Comparison of ENCODE assay signal across 12 cellular contexts in genomic region chr10:6013413-6014192, GRCh38. TPM values are rescaled to one million over a fixed set of nuclear protein-coding genes. Genes with fewer than 3 reads are reported as not detected.
DNase-seq lines count a peak whose midpoint lies in the region; ATAC-seq and TF ChIP-seq lines count a peak whose summit lies in the region.
"Had no signal": no experiment of that assay in that cellular context is flagged by ENCODE, and none has a peak within 500 bp of the region (broad histone marks: within the 10 kb centered on the region; RNA-seq: fewer than 3 reads in every experiment).

No MANE protein-coding gene starts in this region.

- no peak overlapping the region for H3K4me3 Mint-ChIP-seq in activated CD4-positive, alpha-beta memory T cell treated with anti-CD3 and anti-CD28 coated beads for 36 hours

- no peak overlapping the region for H3K27ac ChIP-seq in GM23248
- peak overlapping the region; percentile 14 for H3K27ac ChIP-seq in lower lobe of right lung
- H3K27ac ChIP-seq: adrenal gland, transverse colon had no signal

- H4K20me1 ChIP-seq in GM23248 (ENCODE audit: insufficient read depth), result no peaks in the 10 kb centered on the region

- no peaks in the 10 kb centered on the region for H3K9me3 Mint-ChIP-seq in activated CD4-positive, alpha-beta memory T cell treated with anti-CD3 and anti-CD28 coated beads for 36 hours

- H3K4me2 ChIP-seq in GM23248 (ENCODE audit: unreplicated experiment), result peak overlapping the region; percentile 20

- H3K9me3 ChIP-seq in GM23248 (ENCODE audit: low read depth) (no peaks in the 10 kb centered on the region), lower lobe of right lung (no peaks in the 10 kb centered on the region)
- H3K9me3 ChIP-seq: adrenal gland, transverse colon had no signal

- in situ Hi-C loops in GM23248 (cut with MboI), result no loop called here

- H3K27me3 Mint-ChIP-seq in activated CD4-positive, alpha-beta memory T cell treated with anti-CD3 and anti-CD28 coated beads for 36 hours, result no peaks in the 10 kb centered on the region

- H3K4me1 ChIP-seq in GM23248 (ENCODE audit: insufficient read depth), result peaks cover 14% of the 10 kb centered on the region
- H3K4me1 ChIP-seq in lower lobe of right lung, result peaks cover 24% of the 10 kb centered on the region
- H3K4me1 ChIP-seq: adrenal gland had no signal

- intact Hi-C loops in activated CD4-positive, alpha-beta memory T cell treated with anti-CD3 and anti-CD28 coated beads for 36 hours (cut with micrococcal nuclease), result loop anchor here (1.0 to 2.0 kb wide), 4 partner anchors 10 to 75 kb away; partner anchors contain the start of gene IL15RA
- intact Hi-C loops in lower lobe of right lung (cut with DNase I), result no loop called here

- H3K4me3 ChIP-seq in GM23248 (peak overlapping the region; percentile 27; the same call in 1 of the 2 replicates), lower lobe of right lung (no peak overlapping the region)
- H3K4me3 ChIP-seq: adrenal gland, transverse colon had no signal

- H3K9me2 ChIP-seq in GM23248 (ENCODE audit: insufficient read depth), result no peaks in the 10 kb centered on the region

- H3K36me3 ChIP-seq in GM23248 (ENCODE audit: low read depth), result no peaks in the 10 kb centered on the region
- no peaks in the 10 kb centered on the region for H3K36me3 ChIP-seq in lower lobe of right lung
- H3K36me3 ChIP-seq: adrenal gland, transverse colon had no signal

- no peak for ATAC-seq in lower lobe of right lung
- no peak for ATAC-seq in HG02884 (IDR thresholded peaks at IDR 0.05; ENCODE audit: unreplicated experiment)
- ATAC-seq in GM21619 (IDR thresholded peaks at IDR 0.05; ENCODE audit: unreplicated experiment), result no peak

- peaks cover 66% of the 10 kb centered on the region for H3K36me3 Mint-ChIP-seq in activated CD4-positive, alpha-beta memory T cell treated with anti-CD3 and anti-CD28 coated beads for 36 hours

- H3K27me3 ChIP-seq in GM23248 (replicated peaks; ENCODE audit: insufficient read depth) (no peaks in the 10 kb centered on the region), lower lobe of right lung (ENCODE audit: low read depth) (no peaks in the 10 kb centered on the region)
- H3K27me3 ChIP-seq: adrenal gland, transverse colon had no signal

- peak overlapping the region; percentile 90 for H3K27ac Mint-ChIP-seq in activated CD4-positive, alpha-beta memory T cell treated with anti-CD3 and anti-CD28 coated beads for 36 hours

- peak overlapping the region; percentile 53; the same call in 1 of the 2 replicates for H2AFZ ChIP-seq in GM23248

- 67 to 73% methylated on average over 17 of the region's 17 CpGs for WGBS in GM23248 (ENCODE audit: low coverage in 1 of 2, low lambda C conversion rate in 2 of 2, missing lambda C conversion rate in 2 of 2), 2 experiments

- CTCF ChIA-PET in activated CD4-positive, alpha-beta memory T cell treated with anti-CD3 and anti-CD28 coated beads for 36 hours (lab: Charles Lee), result interaction anchor here (1.0 to 2.0 kb wide), 13 partner anchors 9 to 215 kb away, joined by 3 to 11 read pairs (median 5); no protein-coding TSS in a partner anchor
- CTCF ChIA-PET in HEK293T (lab: Yijun Ruan, JAX), result interaction anchor here (0.7 to 1.6 kb wide), 7 partner anchors 33 to 388 kb away, joined by 3 to 9 read pairs (median 3); no protein-coding TSS in a partner anchor

- 0 out of 2 replicates have a peak overlapping the region, but pooled peaks have one; percentile 15 for H3K9ac ChIP-seq in GM23248

- no peaks in the 10 kb centered on the region for H3K79me2 ChIP-seq in GM23248 (ENCODE audit: insufficient read depth)

- H3F3A ChIP-seq in GM23248 (ENCODE audit: insufficient read depth), result peaks cover 13% of the 10 kb centered on the region

- POLR2A ChIA-PET in activated CD4-positive, alpha-beta memory T cell treated with anti-CD3 and anti-CD28 coated beads for 36 hours (lab: Charles Lee), result interaction anchor here (0.9 to 1.2 kb wide), 3 partner anchors 35 to 40 kb away, joined by 3 read pairs; no protein-coding TSS in a partner anchor
- POLR2A ChIA-PET in HEK293T (lab: Yijun Ruan, JAX), result interaction anchor here (1.1 kb wide), 1 partner anchor 124 kb away, joined by 3 read pairs; the partner anchor contains the start of genes ANKRD16 and FBH1

- DNase-seq in NCI-H146 (lab: John Stamatoyannopoulos, UW) (peak; percentile 49), NCI-H146 treated with DMSO at 0.1 percent for 48 hours (lab: John Stamatoyannopoulos, UW; ENCODE audit: unreplicated experiment) (no peak), GM23248 (no peak), lower lobe of right lung (no peak), HEK293T (ENCODE audit: extremely low spot score) (no peak)
- no peak for DNase-seq in activated CD4-positive, alpha-beta memory T cell treated with anti-CD3 and anti-CD28 coated beads for 36 hours
- DNase-seq: GOT3 had no signal

- H3K4me1 Mint-ChIP-seq in activated CD4-positive, alpha-beta memory T cell treated with anti-CD3 and anti-CD28 coated beads for 36 hours (ENCODE audit: low read depth), result peaks cover 67% of the 10 kb centered on the region

- TF ChIP-seq CTCF in lower lobe of right lung (IDR thresholded peaks at IDR 0.05), result no peak

TF ChIP-seq in HEK293T, 16 proteins besides CTCF, POLR2A, EP300 and RAD21:
- no peak for TF ChIP-seq FOXA1 (IDR thresholded peaks at IDR 0.05)
- TF ChIP-seq NFRKB (IDR thresholded peaks at IDR 0.05), result no peak
- TF ChIP-seq BHLHE40 (IDR thresholded peaks at IDR 0.05; ENCODE audit: borderline replicate concordance), result no peak
- TF ChIP-seq L3MBTL2 (conservative IDR thresholded peaks at IDR 0.05), result no peak
- TF ChIP-seq SUZ12 (IDR thresholded peaks at IDR 0.05), result no peak
- TF ChIP-seq HDGF (IDR thresholded peaks at IDR 0.05; ENCODE audit: borderline replicate concordance), result no peak
- TF ChIP-seq LEF1 (IDR thresholded peaks at IDR 0.05; ENCODE audit: borderline replicate concordance), result no peak
- no peak for TF ChIP-seq ARNT (IDR thresholded peaks at IDR 0.05)
- no peak for TF ChIP-seq PKNOX1 (IDR thresholded peaks at IDR 0.05)
- TF ChIP-seq ELF4 (IDR thresholded peaks at IDR 0.05), result no peak
- no peak for TF ChIP-seq SP1 (IDR thresholded peaks at IDR 0.05)
- TF ChIP-seq TARDBP (IDR thresholded peaks at IDR 0.05), result no peak

RNA-seq across cellular contexts. Expression of gene IL15RA, which starts 36.3 kb away (rescaled TPM):
- 0.89 and 7.0 TPM in 2 replicates for total RNA-seq in GM23248 (2014; rRNA removed; shearing (Covaris generic))
- polyA plus RNA-seq in GM23248 (2016; fragmentation: Nextera tagmentation; extraction: Ambion mirVana), result 4.0 and 4.9 TPM in 2 replicates
- total RNA-seq in activated CD4-positive, alpha-beta memory T cell treated with anti-CD3 and anti-CD28 coated beads for 36 hours, result 10 to 100 TPM; 20.1 to 20.2 TPM
- total RNA-seq in lower lobe of right lung, result 28.5 TPM

RNA-seq across cellular contexts. Expression of gene IL2RA, which starts 48.6 kb away (rescaled TPM):
- total RNA-seq in GM23248 (2014; rRNA removed; shearing (Covaris generic)), result not detected in 2 replicates
- polyA plus RNA-seq in GM23248 (2016; fragmentation: Nextera tagmentation; extraction: Ambion mirVana), result not detected in 2 replicates
- total RNA-seq in activated CD4-positive, alpha-beta memory T cell treated with anti-CD3 and anti-CD28 coated beads for 36 hours, result 100 to 1,000 TPM; 961 to 988 TPM
- total RNA-seq in lower lobe of right lung, result 2.9 TPM
- total RNA-seq: A172 had no signal

Comparison
In these comparisons a context has a peak if more than half of its experiments do, and no peak if none do; other contexts are left out.
1. RNA of gene IL2RA, which starts 48.6 kb away (total RNA-seq): 961 to 988 TPM in activated CD4-positive, alpha-beta memory T cell treated with anti-CD3 and anti-CD28 coated beads for 36 hours; 2.9 TPM in lower lobe of right lung (single experiment) and not detected in GM23248; every median in the first group is over 100 times any median in the second.